Comparison of ENCODE assay signal across 8 cellular contexts in genomic region chr19:2477732-2478191, GRCh38. TPM values are rescaled to one million over a fixed set of nuclear protein-coding genes. Genes with fewer than 3 reads are reported as not detected.
DNase-seq lines count a peak whose midpoint lies in the region; ATAC-seq and TF ChIP-seq lines count a peak whose summit lies in the region.

No MANE protein-coding gene starts in this region.

- intact Hi-C loops in CD4-positive, alpha-beta T cell (cut with DNase I, micrococcal nuclease), result loop anchor here (2.0 to 5.0 kb wide), 2 partner anchors 25 to 85 kb away; no protein-coding TSS in a partner anchor

- peak overlapping the region; percentile 86 for H3K27ac ChIP-seq in CD4-positive, alpha-beta T cell (ENCODE audit: low read depth, low read length)

- no peak for TF ChIP-seq CTCF in CD4-positive, alpha-beta T cell (IDR thresholded peaks at IDR 0.05)

- peak overlapping the region; percentile 100 for H3K4me3 Mint-ChIP-seq in CD4-positive, alpha-beta T cell
- peak overlapping the region; percentile 96 to 100 (median 99) for H3K4me3 Mint-ChIP-seq in immature natural killer cell

- H3K9me3 Mint-ChIP-seq in CD4-positive, alpha-beta T cell, result no peaks in the 10 kb centered on the region
- H3K9me3 Mint-ChIP-seq in immature natural killer cell, result no peaks in the 10 kb centered on the region

- H3K4me3 ChIP-seq in MG63, result peak overlapping the region; percentile 99

- H3K4me1 Mint-ChIP-seq in CD4-positive, alpha-beta T cell (ENCODE audit: low read depth), result peaks cover 25% of the 10 kb centered on the region
- peaks cover 15 to 36% of the 10 kb centered on the region in 2 donors for H3K4me1 Mint-ChIP-seq in immature natural killer cell

- peaks cover 28% of the 10 kb centered on the region for H3K36me3 Mint-ChIP-seq in CD4-positive, alpha-beta T cell (ENCODE audit: low read depth)
- peaks cover 0 to 10% (median 0%) of the 10 kb centered on the region in 3 donors for H3K36me3 Mint-ChIP-seq in immature natural killer cell

- H3K27ac Mint-ChIP-seq in CD4-positive, alpha-beta T cell, result peak overlapping the region; percentile 91
- H3K27ac Mint-ChIP-seq in immature natural killer cell, result peak overlapping the region; percentile 86 to 95 (median 94)

- POLR2A ChIA-PET in CD4-positive, alpha-beta T cell (lab: Charles Lee), result interaction anchor here (0.6 to 5.2 kb wide), 20 partner anchors 11 to 487 kb away, joined by 3 to 272 read pairs (median 16); partner anchors contain the start of genes LMNB2 and TIMM13

- peaks cover 4% of the 10 kb centered on the region for H3K9me3 ChIP-seq in CD4-positive, alpha-beta T cell (ENCODE audit: control insufficient read depth, low read length)
- H3K9me3 ChIP-seq in MG63, result no peaks in the 10 kb centered on the region

- DNase-seq in CD4-positive, alpha-beta T cell, result peak in 2 of 10 experiments; percentile 19 to 34
- DNase-seq in MG63, result peak; percentile 32
- DNase-seq in astrocyte of the hippocampus (ENCODE audit: low read depth, low spot score), result peak; percentile 66
- DNase-seq in immature natural killer cell, result peak in 2 of 3 donors; percentile 30 to 36
- peak; percentile 53 for DNase-seq in stimulated activated CD8-positive, alpha-beta memory T cell treated with anti-CD3 and anti-CD28 coated beads, Interleukin-4, amount 100 ng/mL, for 48 hours
- no peak for DNase-seq in NCI-H2227 (lab: John Stamatoyannopoulos, UW; ENCODE audit: unreplicated experiment)

- ATAC-seq in CD4-positive, alpha-beta T cell (ENCODE audit: poor library complexity), result no peak
- ATAC-seq in HG03095 (IDR thresholded peaks at IDR 0.05; ENCODE audit: unreplicated experiment) (no peak), HG02623 (IDR thresholded peaks at IDR 0.05; ENCODE audit: unreplicated experiment) (no peak)

- H3K27me3 Mint-ChIP-seq in CD4-positive, alpha-beta T cell, result peaks cover 4% of the 10 kb centered on the region
- H3K27me3 Mint-ChIP-seq in immature natural killer cell (ENCODE audit: low read depth in 3 of 3), result peaks cover 18 to 37% (median 29%) of the 10 kb centered on the region in 3 donors

- no peaks in the 10 kb centered on the region for H3K27me3 ChIP-seq in CD4-positive, alpha-beta T cell (ENCODE audit: control insufficient read depth, insufficient read depth, low read length)
- no peaks in the 10 kb centered on the region for H3K27me3 ChIP-seq in MG63

- CTCF ChIA-PET in CD4-positive, alpha-beta T cell (lab: Charles Lee), result interaction anchor here (0.7 to 9.5 kb wide), 13 partner anchors 26 to 159 kb away, joined by 3 to 57 read pairs (median 5); no protein-coding TSS in a partner anchor

- peaks cover 19% of the 10 kb centered on the region for H3K36me3 ChIP-seq in MG63

RNA-seq across cellular contexts. Expression of gene GADD45B, which starts 1.8 kb away (rescaled TPM):
- total RNA-seq in CD4-positive, alpha-beta T cell, result 100 to 1,000 TPM; 284 to 285 TPM
- 36.4 and 48.7 TPM in 2 replicates for total RNA-seq in MG63 (2014; rRNA removed; shearing (Covaris generic); ENCODE audit: low replicate concordance)
- 100 to 1,000 TPM in 1 of 3 donors, 10 to 100 TPM in 2; 68.0 to 105 (median 72.9) TPM for polyA plus RNA-seq in immature natural killer cell

RNA-seq across cellular contexts. Expression of gene LMNB2, which starts 21.0 kb away (rescaled TPM):
- total RNA-seq in CD4-positive, alpha-beta T cell, result 1 to 10 TPM; 9.7 to 10.0 TPM
- total RNA-seq in MG63 (2014; rRNA removed; shearing (Covaris generic); ENCODE audit: low replicate concordance), result 124 and 171 TPM in 2 replicates
- 1 to 10 TPM; 4.6 to 8.4 (median 5.0) TPM for polyA plus RNA-seq in immature natural killer cell

RNA-seq across cellular contexts. Expression of gene TIMM13, which starts 50.4 kb away (rescaled TPM):
- total RNA-seq in CD4-positive, alpha-beta T cell, result 10 to 100 TPM; 17.3 to 22.3 TPM
- total RNA-seq in MG63 (2014; rRNA removed; shearing (Covaris generic); ENCODE audit: low replicate concordance), result 17.2 and 34.5 TPM in 2 replicates
- 10 to 100 TPM; 74.3 to 99.6 (median 84.9) TPM for polyA plus RNA-seq in immature natural killer cell

Comparison
In these comparisons a context has a peak if more than half of its experiments do, and no peak if none do; other contexts are left out.
1. RNA of gene LMNB2, which starts 21.0 kb away (total RNA-seq): 124 to 171 TPM in MG63; 9.7 to 10.0 TPM in CD4-positive, alpha-beta T cell; every median in the first group is over 10 times any median in the second.